ENCODE assay signal across 16 cellular contexts in genomic region chr11:28860898-28861297, GRCh38.
DNase-seq lines count a peak whose midpoint lies in the region; ATAC-seq, FAIRE-seq and TF ChIP-seq lines count a peak whose summit lies in the region.
"Had no signal": no experiment of that assay in that cellular context is flagged by ENCODE, and none has a peak within 500 bp of the region (broad histone marks: within the 10 kb centered on the region; RNA-seq: fewer than 3 reads in every experiment).

No MANE protein-coding gene starts in this region.

- H3K27me3 Mint-ChIP-seq in CD4-positive, alpha-beta memory T cell, result no peaks in the 10 kb centered on the region
- H3K27me3 Mint-ChIP-seq: activated CD4-positive, alpha-beta memory T cell treated with anti-CD3 and anti-CD28 coated beads, Interleukin-2, amount 10 ng/mL, durations not matched to agents 7 days and 5 days; memory B cell; stimulated activated memory B cell treated with anti-CD40 and anti-IgM and Interleukin-4, amounts not matched to agents 10 μg/mL and 1 μg/mL and 100 μg/mL, for 72 hours had no signal

- no peaks in the 10 kb centered on the region for H3K4me1 Mint-ChIP-seq in CD4-positive, alpha-beta memory T cell
- H3K4me1 Mint-ChIP-seq: activated CD4-positive, alpha-beta memory T cell treated with anti-CD3 and anti-CD28 coated beads, Interleukin-2, amount 10 ng/mL, durations not matched to agents 7 days and 5 days; memory B cell; stimulated activated memory B cell treated with anti-CD40 and anti-IgM and Interleukin-4, amounts not matched to agents 10 μg/mL and 1 μg/mL and 100 μg/mL, for 72 hours had no signal

- peak; percentile 50 for DNase-seq in AG10803 (ENCODE audit: low read depth)
- DNase-seq in LHCN-M2 (ENCODE audit: low read depth), result peak; percentile 91
- DNase-seq in bronchial epithelial cell (ENCODE audit: low read depth), result peak; percentile 78
- peak; percentile 61 for DNase-seq in kidney tubule cell (ENCODE audit: low spot score)
- no peak for DNase-seq in NCI-H526 (lab: John Stamatoyannopoulos, UW)
- DNase-seq in CD4-positive, alpha-beta memory T cell, result no peak
- no peak for DNase-seq in BE2C
- DNase-seq: activated CD4-positive, alpha-beta memory T cell treated with anti-CD3 and anti-CD28 coated beads, Interleukin-2, amount 10 ng/mL, durations not matched to agents 7 days and 5 days; activated gamma-delta T cell; cortex of kidney; ovary had no signal

- H3K27ac Mint-ChIP-seq in CD4-positive, alpha-beta memory T cell, result no peak overlapping the region
- H3K27ac Mint-ChIP-seq: activated CD4-positive, alpha-beta memory T cell treated with anti-CD3 and anti-CD28 coated beads, Interleukin-2, amount 10 ng/mL, durations not matched to agents 7 days and 5 days; memory B cell; stimulated activated memory B cell treated with anti-CD40 and anti-IgM and Interleukin-4, amounts not matched to agents 10 μg/mL and 1 μg/mL and 100 μg/mL, for 72 hours had no signal

- no peaks in the 10 kb centered on the region for H3K9me3 ChIP-seq in CD4-positive, alpha-beta memory T cell (ENCODE audit: control insufficient read depth in 1 of 2, low read length in 2 of 2)
- H3K9me3 ChIP-seq in BE2C, result no peaks in the 10 kb centered on the region
- H3K9me3 ChIP-seq: BLaER1, ovary had no signal

- peaks cover 4 to 31% (median 15%) of the 10 kb centered on the region in 8 donors for H3K9me3 Mint-ChIP-seq in CD4-positive, alpha-beta memory T cell

- intact Hi-C loops in CD4-positive, alpha-beta memory T cell (cut with micrococcal nuclease), result no loop called here

- TF ChIP-seq CTCF in AG10803 (conservative IDR thresholded peaks at IDR 0.05; ENCODE audit: low read length) (no peak), bronchial epithelial cell (IDR thresholded peaks at IDR 0.05; ENCODE audit: insufficient read depth, low read length, severe bottlenecking) (no peak), BE2C (IDR thresholded peaks at IDR 0.05; ENCODE audit: low read depth, low read length) (no peak)

- no peak for ATAC-seq in HG02870 (IDR thresholded peaks at IDR 0.05; ENCODE audit: unreplicated experiment)
- ATAC-seq: stimulated activated memory B cell treated with anti-CD40 and anti-IgM and Interleukin-4, amounts not matched to agents 10 μg/mL and 1 μg/mL and 100 μg/mL, for 72 hours had no signal

- no peak for FAIRE-seq in bronchial epithelial cell (lab: Jason Lieb, UNC)
- FAIRE-seq: G401.6 had no signal

- CTCF ChIA-PET in CD4-positive, alpha-beta memory T cell (lab: Charles Lee; ENCODE audit: partially characterized antibody), result no interaction called here

- H3K4me1 ChIP-seq in CD4-positive, alpha-beta memory T cell (ENCODE audit: insufficient read depth, low read length), result no peaks in the 10 kb centered on the region
- no peaks in the 10 kb centered on the region for H3K4me1 ChIP-seq in BE2C
- H3K4me1 ChIP-seq: BLaER1 had no signal

- POLR2A ChIA-PET in CD4-positive, alpha-beta memory T cell (lab: Charles Lee; ENCODE audit: partially characterized antibody), result no interaction called here

- H3K36me3 ChIP-seq in bronchial epithelial cell (ENCODE audit: control insufficient read depth, insufficient read depth, low read length) (no peaks in the 10 kb centered on the region), BE2C (no peaks in the 10 kb centered on the region)
- no peaks in the 10 kb centered on the region for H3K36me3 ChIP-seq in CD4-positive, alpha-beta memory T cell (ENCODE audit: insufficient read depth, low read length)
- H3K36me3 ChIP-seq: BLaER1, ovary had no signal

- no peak overlapping the region for H3K4me3 Mint-ChIP-seq in CD4-positive, alpha-beta memory T cell
- H3K4me3 Mint-ChIP-seq: activated CD4-positive, alpha-beta memory T cell treated with anti-CD3 and anti-CD28 coated beads, Interleukin-2, amount 10 ng/mL, durations not matched to agents 7 days and 5 days; memory B cell; stimulated activated memory B cell treated with anti-CD40 and anti-IgM and Interleukin-4, amounts not matched to agents 10 μg/mL and 1 μg/mL and 100 μg/mL, for 72 hours had no signal

- no peaks in the 10 kb centered on the region for H3K27me3 ChIP-seq in bronchial epithelial cell (ENCODE audit: control insufficient read depth, insufficient read depth, low read length)
- no peaks in the 10 kb centered on the region for H3K27me3 ChIP-seq in CD4-positive, alpha-beta memory T cell (ENCODE audit: insufficient read depth, low read length)
- H3K27me3 ChIP-seq in BE2C, result no peaks in the 10 kb centered on the region
- H3K27me3 ChIP-seq: BLaER1, ovary had no signal

- no peaks in the 10 kb centered on the region for H3K36me3 Mint-ChIP-seq in CD4-positive, alpha-beta memory T cell
- H3K36me3 Mint-ChIP-seq: memory B cell; stimulated activated memory B cell treated with anti-CD40 and anti-IgM and Interleukin-4, amounts not matched to agents 10 μg/mL and 1 μg/mL and 100 μg/mL, for 72 hours had no signal

- no peak overlapping the region for H3K27ac ChIP-seq in CD4-positive, alpha-beta memory T cell (ENCODE audit: low read depth, low read length)
- H3K27ac ChIP-seq: BLaER1, ovary had no signal

- H3K4me3 ChIP-seq in AG10803 (ENCODE audit: low read length) (no peak overlapping the region), bronchial epithelial cell (ENCODE audit: low read depth, low read length) (no peak overlapping the region), BE2C (ENCODE audit: low read depth, low read length) (no peak overlapping the region)
- no peak overlapping the region for H3K4me3 ChIP-seq in CD4-positive, alpha-beta memory T cell (ENCODE audit: low read length in 2 of 2)
- H3K4me3 ChIP-seq: BLaER1, ovary had no signal

Comparison
In these comparisons a context has a peak if more than half of its experiments do, and no peak if none do; other contexts are left out.
1. DNase-seq: peak in AG10803 (single experiment), LHCN-M2 (single experiment), bronchial epithelial cell (single experiment) and kidney tubule cell (single experiment); none in NCI-H526 (0 of 2), CD4-positive, alpha-beta memory T cell (0 of 5) and BE2C (single experiment).